11 cellular contexts compared by ENCODE assay signal in genomic region chr3:150727653-150728502, GRCh38. TPM values are rescaled to one million over a fixed set of nuclear protein-coding genes. Genes with fewer than 3 reads are reported as not detected.
DNase-seq lines count a peak whose midpoint lies in the region; FAIRE-seq and TF ChIP-seq lines count a peak whose summit lies in the region.
"Had no signal": no experiment of that assay in that cellular context is flagged by ENCODE, and none has a peak within 500 bp of the region (broad histone marks: within the 10 kb centered on the region; RNA-seq: fewer than 3 reads in every experiment).

No MANE protein-coding gene starts in this region.

- no peaks in the 10 kb centered on the region for H3K27me3 Mint-ChIP-seq in endodermal cell (ENCODE audit: insufficient read depth)
- H3K27me3 Mint-ChIP-seq: stimulated activated naive B cell treated with anti-CD40 and anti-IgM and Interleukin-4, amounts not matched to agents 10 μg/mL and 1 μg/mL and 100 μg/mL, for 72 hours had no signal

- TF ChIP-seq CTCF in right atrium auricular region (IDR thresholded peaks at IDR 0.05) (no peak), transverse colon (IDR thresholded peaks at IDR 0.05) (no peak), endodermal cell (conservative IDR thresholded peaks at IDR 0.05) (no peak)

- in situ Hi-C loops in transverse colon (cut with MboI; ENCODE audit: low pct_ligation_motif_present in 1 of 4, low pct_unique_long_range_greater_than_20kb in 1 of 4, low sequenced_read_pairs in 3 of 4) = loop anchor here in 3 of 4 donors (10.0 kb wide), 1 partner anchor 57 kb away; no protein-coding TSS in a partner anchor

- 73 to 84% methylated on average over 3 to 19 of the region's 19 CpGs for WGBS in transverse colon (ENCODE audit: low coverage in 1 of 2), 2 donors
- 95 to 99% methylated on average over 15 to 19 of the region's 19 CpGs for WGBS in endodermal cell (ENCODE audit: insufficient coverage in 1 of 2, insufficient read length in 1 of 2), 2 experiments

- H3K4me3 Mint-ChIP-seq in endodermal cell = no peak overlapping the region
- H3K4me3 Mint-ChIP-seq: stimulated activated naive B cell treated with anti-CD40 and anti-IgM and Interleukin-4, amounts not matched to agents 10 μg/mL and 1 μg/mL and 100 μg/mL, for 72 hours had no signal

- peaks cover 8% of the 10 kb centered on the region for H3K4me1 Mint-ChIP-seq in endodermal cell

- H3K9ac ChIP-seq in endodermal cell (ENCODE audit: extremely low read depth, low read length, poor library complexity, severe bottlenecking) = no peak overlapping the region

- TF ChIP-seq POLR2A in transverse colon (IDR thresholded peaks at IDR 0.05) = peak; percentile 35

- DNase-seq in NCI-H2029 treated with DMSO at 0.1 percent for 48 hours (lab: John Stamatoyannopoulos, UW) = peak; percentile 33
- DNase-seq in amniotic epithelial cell (ENCODE audit: low read depth) = peak; percentile 40
- peak; percentile 64 for DNase-seq in right atrium auricular region (ENCODE audit: low spot score)
- peak; percentile 35 for DNase-seq in transverse colon
- no peak for DNase-seq in urothelium cell line (ENCODE audit: low spot score)
- no peak for DNase-seq in NCI-H1930 (lab: John Stamatoyannopoulos, UW)
- DNase-seq in endodermal cell = no peak
- DNase-seq: dermis blood vessel endothelial cell; stimulated activated naive B cell treated with anti-CD40 and anti-IgM and Interleukin-4, amounts not matched to agents 10 μg/mL and 1 μg/mL and 100 μg/mL, for 72 hours; WERI-Rb-1 had no signal

- H3K9me3 ChIP-seq in right atrium auricular region (no peaks in the 10 kb centered on the region), transverse colon (no peaks in the 10 kb centered on the region), endodermal cell (ENCODE audit: control insufficient read depth, low read length) (no peaks in the 10 kb centered on the region)

- intact Hi-C loops in transverse colon (cut with DNase I; ENCODE audit: low total_unique reads) = loop anchor here (10.0 kb wide), 2 partner anchors 47 to 417 kb away; no protein-coding TSS in a partner anchor

- H3K27me3 ChIP-seq in right atrium auricular region = no peaks in the 10 kb centered on the region
- no peaks in the 10 kb centered on the region for H3K27me3 ChIP-seq in transverse colon
- H3K27me3 ChIP-seq in endodermal cell (ENCODE audit: control insufficient read depth, insufficient read depth, low read length, poor library complexity, severe bottlenecking) = no peaks in the 10 kb centered on the region

- no peak for FAIRE-seq in urothelium cell line (lab: Jason Lieb, UNC)
- FAIRE-seq: astrocyte had no signal

- H3K36me3 Mint-ChIP-seq in endodermal cell (ENCODE audit: low read depth) = no peaks in the 10 kb centered on the region

- H3K4me1 ChIP-seq in right atrium auricular region (no peaks in the 10 kb centered on the region), transverse colon (peaks cover 0 to 16% (median 6%) of the 10 kb centered on the region in 4 donors), endodermal cell (ENCODE audit: control insufficient read depth, insufficient read depth, low read length) (no peaks in the 10 kb centered on the region)

- H3K4me3 ChIP-seq in right atrium auricular region (no peak overlapping the region), transverse colon (no peak overlapping the region), endodermal cell (ENCODE audit: low read length) (no peak overlapping the region)

- no peak overlapping the region for H3K27ac Mint-ChIP-seq in endodermal cell
- H3K27ac Mint-ChIP-seq: stimulated activated naive B cell treated with anti-CD40 and anti-IgM and Interleukin-4, amounts not matched to agents 10 μg/mL and 1 μg/mL and 100 μg/mL, for 72 hours had no signal

- TF ChIP-seq EP300 in transverse colon (IDR thresholded peaks at IDR 0.05; ENCODE audit: low read depth) = no peak

- H3K27ac ChIP-seq in right atrium auricular region (peak overlapping the region in 1 of 2 donors; percentile 17), transverse colon (peak overlapping the region; percentile 20 to 46 (median 32)), endodermal cell (ENCODE audit: low read depth, low read length) (no peak overlapping the region)
- H3K27ac ChIP-seq: WERI-Rb-1 had no signal

- H3K9me3 Mint-ChIP-seq in endodermal cell = no peaks in the 10 kb centered on the region
- H3K9me3 Mint-ChIP-seq: stimulated activated naive B cell treated with anti-CD40 and anti-IgM and Interleukin-4, amounts not matched to agents 10 μg/mL and 1 μg/mL and 100 μg/mL, for 72 hours had no signal

- no peaks in the 10 kb centered on the region for H3K36me3 ChIP-seq in right atrium auricular region
- H3K36me3 ChIP-seq in transverse colon = no peaks in the 10 kb centered on the region
- no peaks in the 10 kb centered on the region for H3K36me3 ChIP-seq in endodermal cell (ENCODE audit: control insufficient read depth, insufficient read depth, low read length)
- H3K36me3 ChIP-seq: WERI-Rb-1 had no signal

RNA-seq across cellular contexts. Expression of gene ERICH6, which starts 24.2 kb away (rescaled TPM):
- not detected for total RNA-seq in right atrium auricular region
- total RNA-seq in transverse colon = not detected
- under 1 TPM in 1 of 2 donors, not detected in 1; 0.42 TPM for total RNA-seq in endodermal cell
- not detected for polyA plus RNA-seq in endodermal cell (2013, experiment 1 of 2)
- polyA plus RNA-seq in endodermal cell (2013, experiment 2 of 2) = not detected
- total RNA-seq: dermis blood vessel endothelial cell had no signal

RNA-seq across cellular contexts. Expression of gene SIAH2, which starts 35.1 kb away (rescaled TPM):
- total RNA-seq in right atrium auricular region (10 to 100 TPM; 14.8 to 30.0 TPM), transverse colon (100 to 1,000 TPM in 1 of 4 donors, 10 to 100 TPM in 3; 24.8 to 102 (median 38.8) TPM), endodermal cell (10 to 100 TPM; 15.6 to 19.2 TPM)
- polyA plus RNA-seq in endodermal cell (2013, experiment 1 of 2) = 14.4 TPM
- polyA plus RNA-seq in endodermal cell (2013, experiment 2 of 2) = 12.8 TPM

Comparison
In these comparisons a context has a peak if more than half of its experiments do, and no peak if none do; other contexts are left out.
1. DNase-seq: peak in NCI-H2029 treated with DMSO at 0.1 percent for 48 hours (single experiment), amniotic epithelial cell (single experiment), right atrium auricular region (single experiment) and transverse colon (single experiment); none in urothelium cell line (single experiment), NCI-H1930 (0 of 2) and endodermal cell (single experiment).